ENCODE assay signal across 10 cellular contexts in the genomic region with DNA sequence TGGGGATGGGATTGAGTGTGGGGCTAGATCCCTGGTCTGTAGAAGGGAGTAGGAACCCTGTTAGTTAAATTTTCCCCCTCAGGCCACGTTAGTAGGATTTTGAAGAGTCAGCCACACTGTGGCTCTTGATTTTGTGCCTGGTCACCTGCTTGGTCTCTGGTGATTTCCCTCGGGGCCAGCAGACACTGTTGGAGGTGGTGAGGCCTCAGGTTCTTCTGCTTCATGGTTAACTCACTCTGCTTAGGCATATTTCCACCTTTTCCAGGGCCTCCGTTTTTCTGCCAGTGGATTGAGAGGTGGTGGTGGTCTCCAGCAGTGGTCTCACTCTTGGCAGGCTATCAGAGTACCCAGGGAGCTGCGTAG. TPM values are rescaled to one million over a fixed set of nuclear protein-coding genes. Genes with fewer than 3 reads are reported as not detected.
DNase-seq lines count a peak whose midpoint lies in the region; ATAC-seq and TF ChIP-seq lines count a peak whose summit lies in the region.
"Had no signal": no experiment of that assay in that cellular context is flagged by ENCODE, and none has a peak within 500 bp of the region (broad histone marks: within the 10 kb centered on the region; RNA-seq: fewer than 3 reads in every experiment).

No MANE protein-coding gene starts in this region.

- H3K4me1 ChIP-seq in breast epithelium, result peaks cover 34 to 64% of the 10 kb centered on the region in 2 donors

- H3K27ac Mint-ChIP-seq in natural killer cell, result peak overlapping the region; percentile 91 to 92

- no peaks in the 10 kb centered on the region for H3K27me3 ChIP-seq in HL-60 (ENCODE audit: insufficient read depth, poor library complexity, severe bottlenecking)
- H3K27me3 ChIP-seq in breast epithelium, result no peaks in the 10 kb centered on the region

- no peak for TF ChIP-seq POLR2A in breast epithelium (IDR thresholded peaks at IDR 0.05)

- no peaks in the 10 kb centered on the region for H3K36me3 ChIP-seq in breast epithelium

- no peak for DNase-seq in HL-60 (ENCODE audit: low read depth in 1 of 2, low spot score in 1 of 2)
- DNase-seq in breast epithelium (ENCODE audit: low spot score in 2 of 2), result no peak
- no peak for DNase-seq in natural killer cell
- no peak for DNase-seq in activated gamma-delta T cell (lab: John Stamatoyannopoulos, UW)
- no peak for DNase-seq in inferior parietal cortex (ENCODE audit: extremely low spot score)
- DNase-seq: DMS 273 treated with DMSO at 0.1 percent for 48 hours, NCI-H748 treated with DMSO at 0.1 percent for 48 hours had no signal

- TF ChIP-seq CTCF in 22Rv1 (IDR thresholded peaks at IDR 0.05), result no peak; the same call in 1 of the 2 replicates
- TF ChIP-seq CTCF in HL-60 (IDR thresholded peaks at IDR 0.05; ENCODE audit: insufficient read depth, low read length), result no peak
- TF ChIP-seq CTCF in breast epithelium (IDR thresholded peaks at IDR 0.05), result no peak
- TF ChIP-seq CTCF in natural killer cell (IDR thresholded peaks at IDR 0.05), result no peak

- H3K4me1 Mint-ChIP-seq in natural killer cell, result peaks cover 76 to 78% of the 10 kb centered on the region in 2 donors

- H3K4me3 Mint-ChIP-seq in natural killer cell, result peak overlapping the region; percentile 96

- ATAC-seq in natural killer cell (no peak), GM18498 (IDR thresholded peaks at IDR 0.05; ENCODE audit: unreplicated experiment) (no peak), HG03280 (IDR thresholded peaks at IDR 0.05; ENCODE audit: unreplicated experiment) (no peak)

- no peaks in the 10 kb centered on the region for H3K27me3 Mint-ChIP-seq in natural killer cell (ENCODE audit: low read depth in 2 of 2)

- peak overlapping the region; percentile 89; the same call in 1 of the 2 replicates for H3K27ac ChIP-seq in 22Rv1
- H3K27ac ChIP-seq in HL-60 (replicated peaks), result peak overlapping the region; percentile 16; the same call in 1 of the 2 replicates
- H3K27ac ChIP-seq in breast epithelium, result peak overlapping the region; percentile 92 to 94

- intact Hi-C loops in breast epithelium (cut with DNase I; ENCODE audit: low total_unique reads) (no loop called here), natural killer cell (cut with micrococcal nuclease) (no loop called here)

- H3K9me3 ChIP-seq in breast epithelium, result no peaks in the 10 kb centered on the region

- no peaks in the 10 kb centered on the region for H3K36me3 Mint-ChIP-seq in natural killer cell

- H3K4me3 ChIP-seq in HL-60 (replicated peaks; ENCODE audit: insufficient read depth, low read length) (no peak overlapping the region), breast epithelium (peak overlapping the region in 1 of 3 donors; percentile 47)

- H3K9me3 Mint-ChIP-seq in natural killer cell, result no peaks in the 10 kb centered on the region

RNA-seq across cellular contexts. Expression of gene TSPAN14, which starts 4.1 kb away (rescaled TPM):
- 10 to 100 TPM; 52.8 to 76.8 (median 74.8) TPM for total RNA-seq in breast epithelium
- 100 to 1,000 TPM; 126 to 180 (median 173) TPM for total RNA-seq in natural killer cell

RNA-seq across cellular contexts. Expression of gene PRXL2A, which starts 49.9 kb away (rescaled TPM):
- total RNA-seq in breast epithelium, result 100 to 1,000 TPM in 1 of 3 donors, 10 to 100 TPM in 2; 82.3 to 547 (median 88.4) TPM
- 1 to 10 TPM; 1.3 to 1.8 (median 1.4) TPM for total RNA-seq in natural killer cell

Comparison
In these comparisons a context has a peak if more than half of its experiments do, and no peak if none do; other contexts are left out.
1. H3K27ac ChIP-seq: peak in every context shown above with its lines; median percentile 93 in breast epithelium; 89 in 22Rv1; 16 in HL-60.
2. RNA of gene PRXL2A, which starts 49.9 kb away (total RNA-seq): 82.3 to 547 TPM in breast epithelium; 1.3 to 1.8 TPM in natural killer cell; every median in the first group is over 10 times any median in the second.